Comparison of ENCODE assay signal across 11 cellular contexts in genomic region chr10:29714096-29714874, GRCh38.
DNase-seq lines count a peak whose midpoint lies in the region; ATAC-seq and TF ChIP-seq lines count a peak whose summit lies in the region.
"Had no signal": no experiment of that assay in that cellular context is flagged by ENCODE, and none has a peak within 500 bp of the region (broad histone marks: within the 10 kb centered on the region; RNA-seq: fewer than 3 reads in every experiment).

No MANE protein-coding gene starts in this region.

- CTCF ChIA-PET in PC-9 (lab: Charles Lee) = interaction anchor here (0.6 kb wide), 2 partner anchors 22 to 71 kb away, joined by 3 to 4 read pairs; no protein-coding TSS in a partner anchor
- CTCF ChIA-PET in activated CD4-positive, alpha-beta T cell treated with anti-CD3 and anti-CD28 coated beads, Interleukin-2, amount 10 ng/mL, durations not matched to agents 7 days and 5 days (lab: Charles Lee) = interaction anchor here (1.2 kb wide), 1 partner anchor 10 kb away, joined by 3 read pairs; no protein-coding TSS in a partner anchor

- TF ChIP-seq CTCF in PC-9 (conservative IDR thresholded peaks at IDR 0.05) (no peak), epithelial cell of esophagus (IDR thresholded peaks at IDR 0.05; ENCODE audit: insufficient read depth, low read depth, low read length, missing control alignments) (no peak)

- H3K36me3 ChIP-seq in PC-9 (ENCODE audit: low read depth) = no peaks in the 10 kb centered on the region; the same call in 1 of the 2 replicates

- peaks cover under 1% of the 10 kb centered on the region; the same call in 1 of the 2 replicates for H3K9me3 ChIP-seq in PC-9 (ENCODE audit: insufficient read depth, low read depth)

- DNase-seq in EL (peak; percentile 81), PC-9 (peak; percentile 19 to 44), epithelial cell of esophagus (ENCODE audit: low read depth) (peak; percentile 88), non-pigmented ciliary epithelial cell (ENCODE audit: low read depth) (peak; percentile 76), OCI-M2 (lab: John Stamatoyannopoulos, UW; ENCODE audit: unreplicated experiment) (no peak), NCI-H345 treated with DMSO at 0.1 percent for 48 hours (lab: John Stamatoyannopoulos, UW; ENCODE audit: unreplicated experiment) (no peak)
- no peak for DNase-seq in activated CD4-positive, alpha-beta T cell treated with anti-CD3 and anti-CD28 coated beads, Interleukin-2, amount 10 ng/mL, durations not matched to agents 7 days and 5 days
- DNase-seq: DMS 273 treated with DMSO at 0.1 percent for 48 hours, H7, NCI-H2107 had no signal

- peaks cover 88% of the 10 kb centered on the region for H3K79me2 ChIP-seq in PC-9 (ENCODE audit: low read depth)

- H2AFZ ChIP-seq in PC-9 = no peak overlapping the region

- no peaks in the 10 kb centered on the region for H3K27me3 Mint-ChIP-seq in activated CD4-positive, alpha-beta T cell treated with anti-CD3 and anti-CD28 coated beads, Interleukin-2, amount 10 ng/mL, durations not matched to agents 7 days and 5 days

- peak overlapping the region; percentile 29; the same call in 1 of the 2 replicates for H3K27ac ChIP-seq in PC-9

- peaks cover 5% of the 10 kb centered on the region for H3K4me1 Mint-ChIP-seq in activated CD4-positive, alpha-beta T cell treated with anti-CD3 and anti-CD28 coated beads, Interleukin-2, amount 10 ng/mL, durations not matched to agents 7 days and 5 days

- peaks cover 15% of the 10 kb centered on the region for H3K9me3 Mint-ChIP-seq in activated CD4-positive, alpha-beta T cell treated with anti-CD3 and anti-CD28 coated beads, Interleukin-2, amount 10 ng/mL, durations not matched to agents 7 days and 5 days

- peaks cover 40% of the 10 kb centered on the region for H3F3A ChIP-seq in PC-9 (ENCODE audit: insufficient read depth, low read depth)

- no peak overlapping the region for H3K27ac Mint-ChIP-seq in activated CD4-positive, alpha-beta T cell treated with anti-CD3 and anti-CD28 coated beads, Interleukin-2, amount 10 ng/mL, durations not matched to agents 7 days and 5 days

- peaks cover 24% of the 10 kb centered on the region for H3K36me3 Mint-ChIP-seq in activated CD4-positive, alpha-beta T cell treated with anti-CD3 and anti-CD28 coated beads, Interleukin-2, amount 10 ng/mL, durations not matched to agents 7 days and 5 days (ENCODE audit: low read depth)

- H4K20me1 ChIP-seq in PC-9 (ENCODE audit: insufficient read depth) = no peaks in the 10 kb centered on the region; the same call in none of the 2 replicates

- no peak overlapping the region for H3K4me2 ChIP-seq in PC-9

- peaks cover 33% of the 10 kb centered on the region for H3K4me1 ChIP-seq in PC-9 (replicated peaks; ENCODE audit: insufficient read depth)

- H3K9me2 ChIP-seq in PC-9 (ENCODE audit: insufficient read depth) = no peaks in the 10 kb centered on the region

- no peaks in the 10 kb centered on the region for H3K27me3 ChIP-seq in PC-9 (ENCODE audit: insufficient read depth, low read depth)

- no peak overlapping the region for H3K4me3 Mint-ChIP-seq in activated CD4-positive, alpha-beta T cell treated with anti-CD3 and anti-CD28 coated beads, Interleukin-2, amount 10 ng/mL, durations not matched to agents 7 days and 5 days

- no TSS peak for BruUV-seq in PC-9 (replicated peaks; lab: Mats Ljungman, UMichigan)

- no peak for ATAC-seq in HG03521 (IDR thresholded peaks at IDR 0.05; ENCODE audit: unreplicated experiment)

- POLR2A ChIA-PET in PC-9 (lab: Charles Lee; ENCODE audit: unreplicated experiment) = interaction anchor here (0.6 kb wide), 1 partner anchor 10 kb away, joined by 8 read pairs; no protein-coding TSS in a partner anchor
- POLR2A ChIA-PET in activated CD4-positive, alpha-beta T cell treated with anti-CD3 and anti-CD28 coated beads, Interleukin-2, amount 10 ng/mL, durations not matched to agents 7 days and 5 days (lab: Charles Lee) = no interaction called here

- intact Hi-C loops in PC-9 (cut with micrococcal nuclease; ENCODE audit: unreplicated experiment) = no loop called here

- H3K4me3 ChIP-seq in PC-9 = no peak overlapping the region
- H3K4me3 ChIP-seq in epithelial cell of esophagus (ENCODE audit: low read length) = no peak overlapping the region

Comparison
In these comparisons a context has a peak if more than half of its experiments do, and no peak if none do; other contexts are left out.
1. DNase-seq: peak in EL (single experiment), PC-9 (2 of 2), epithelial cell of esophagus (single experiment) and non-pigmented ciliary epithelial cell (single experiment); none in OCI-M2 (single experiment), NCI-H345 treated with DMSO at 0.1 percent for 48 hours (single experiment) and activated CD4-positive, alpha-beta T cell treated with anti-CD3 and anti-CD28 coated beads, Interleukin-2, amount 10 ng/mL, durations not matched to agents 7 days and 5 days (single experiment).